ENCODE assay signal across 1 cellular context in genomic region chr5:127027539-127027938, GRCh38.
TF ChIP-seq lines count a peak whose summit lies in the region.

No MANE protein-coding gene starts in this region.

TF ChIP-seq in K562, 482 proteins besides CTCF, POLR2A, EP300 and RAD21 (continued from another document):
- TF ChIP-seq PTTG1 (tag; IDR thresholded peaks at IDR 0.05; ENCODE audit: low read depth) (no peak), GTF2E2 (tag; IDR thresholded peaks at IDR 0.05) (no peak), ETV1 (tag; conservative IDR thresholded peaks at IDR 0.05; ENCODE audit: low read depth) (no peak), ZNF518B (CRISPR knock-in tag; IDR thresholded peaks at IDR 0.05) (no peak), ZNF830 (CRISPR knock-in tag; IDR thresholded peaks at IDR 0.05) (no peak), ZNF717 (CRISPR knock-in tag; IDR thresholded peaks at IDR 0.05) (no peak), ZEB2 (IDR thresholded peaks at IDR 0.05) (no peak), NBN (IDR thresholded peaks at IDR 0.05; ENCODE audit: low read depth) (no peak), PHB2 (IDR thresholded peaks at IDR 0.05; ENCODE audit: low read depth) (no peak), TSC22D4 (tag; IDR thresholded peaks at IDR 0.05) (no peak), ZNF134 (CRISPR knock-in tag; conservative IDR thresholded peaks at IDR 0.05) (no peak)
- TF ChIP-seq, protein P1, sequence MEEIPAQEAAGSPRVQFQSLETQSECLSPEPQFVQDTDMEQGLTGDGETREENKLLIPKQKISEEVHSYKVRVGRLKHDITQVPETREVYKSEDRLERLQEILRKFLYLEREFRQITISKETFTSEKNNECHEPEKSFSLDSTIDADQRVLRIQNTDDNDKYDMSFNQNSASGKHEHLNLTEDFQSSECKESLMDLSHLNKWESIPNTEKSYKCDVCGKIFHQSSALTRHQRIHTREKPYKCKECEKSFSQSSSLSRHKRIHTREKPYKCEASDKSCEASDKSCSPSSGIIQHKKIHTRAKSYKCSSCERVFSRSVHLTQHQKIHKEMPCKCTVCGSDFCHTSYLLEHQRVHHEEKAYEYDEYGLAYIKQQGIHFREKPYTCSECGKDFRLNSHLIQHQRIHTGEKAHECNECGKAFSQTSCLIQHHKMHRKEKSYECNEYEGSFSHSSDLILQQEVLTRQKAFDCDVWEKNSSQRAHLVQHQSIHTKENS (CRISPR knock-in tag; IDR thresholded peaks at IDR 0.05) = no peak
- TF ChIP-seq, protein P2, sequence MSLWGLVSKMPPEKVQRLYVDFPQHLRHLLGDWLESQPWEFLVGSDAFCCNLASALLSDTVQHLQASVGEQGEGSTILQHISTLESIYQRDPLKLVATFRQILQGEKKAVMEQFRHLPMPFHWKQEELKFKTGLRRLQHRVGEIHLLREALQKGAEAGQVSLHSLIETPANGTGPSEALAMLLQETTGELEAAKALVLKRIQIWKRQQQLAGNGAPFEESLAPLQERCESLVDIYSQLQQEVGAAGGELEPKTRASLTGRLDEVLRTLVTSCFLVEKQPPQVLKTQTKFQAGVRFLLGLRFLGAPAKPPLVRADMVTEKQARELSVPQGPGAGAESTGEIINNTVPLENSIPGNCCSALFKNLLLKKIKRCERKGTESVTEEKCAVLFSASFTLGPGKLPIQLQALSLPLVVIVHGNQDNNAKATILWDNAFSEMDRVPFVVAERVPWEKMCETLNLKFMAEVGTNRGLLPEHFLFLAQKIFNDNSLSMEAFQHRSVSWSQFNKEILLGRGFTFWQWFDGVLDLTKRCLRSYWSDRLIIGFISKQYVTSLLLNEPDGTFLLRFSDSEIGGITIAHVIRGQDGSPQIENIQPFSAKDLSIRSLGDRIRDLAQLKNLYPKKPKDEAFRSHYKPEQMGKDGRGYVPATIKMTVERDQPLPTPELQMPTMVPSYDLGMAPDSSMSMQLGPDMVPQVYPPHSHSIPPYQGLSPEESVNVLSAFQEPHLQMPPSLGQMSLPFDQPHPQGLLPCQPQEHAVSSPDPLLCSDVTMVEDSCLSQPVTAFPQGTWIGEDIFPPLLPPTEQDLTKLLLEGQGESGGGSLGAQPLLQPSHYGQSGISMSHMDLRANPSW (CRISPR knock-in tag; IDR thresholded peaks at IDR 0.05) = no peak
- TF ChIP-seq, protein P3, sequence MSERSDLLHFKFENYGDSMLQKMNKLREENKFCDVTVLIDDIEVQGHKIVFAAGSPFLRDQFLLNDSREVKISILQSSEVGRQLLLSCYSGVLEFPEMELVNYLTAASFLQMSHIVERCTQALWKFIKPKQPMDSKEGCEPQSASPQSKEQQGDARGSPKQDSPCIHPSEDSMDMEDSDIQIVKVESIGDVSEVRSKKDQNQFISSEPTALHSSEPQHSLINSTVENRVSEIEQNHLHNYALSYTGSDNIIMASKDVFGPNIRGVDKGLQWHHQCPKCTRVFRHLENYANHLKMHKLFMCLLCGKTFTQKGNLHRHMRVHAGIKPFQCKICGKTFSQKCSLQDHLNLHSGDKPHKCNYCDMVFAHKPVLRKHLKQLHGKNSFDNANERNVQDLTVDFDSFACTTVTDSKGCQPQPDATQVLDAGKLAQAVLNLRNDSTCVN (CRISPR knock-in tag; IDR thresholded peaks at IDR 0.05) = no peak
- TF ChIP-seq, protein P4, sequence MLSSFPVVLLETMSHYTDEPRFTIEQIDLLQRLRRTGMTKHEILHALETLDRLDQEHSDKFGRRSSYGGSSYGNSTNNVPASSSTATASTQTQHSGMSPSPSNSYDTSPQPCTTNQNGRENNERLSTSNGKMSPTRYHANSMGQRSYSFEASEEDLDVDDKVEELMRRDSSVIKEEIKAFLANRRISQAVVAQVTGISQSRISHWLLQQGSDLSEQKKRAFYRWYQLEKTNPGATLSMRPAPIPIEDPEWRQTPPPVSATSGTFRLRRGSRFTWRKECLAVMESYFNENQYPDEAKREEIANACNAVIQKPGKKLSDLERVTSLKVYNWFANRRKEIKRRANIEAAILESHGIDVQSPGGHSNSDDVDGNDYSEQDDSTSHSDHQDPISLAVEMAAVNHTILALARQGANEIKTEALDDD (IDR thresholded peaks at IDR 0.05) = no peak
